In genomic region chr11:132959663-132960062, GRCh38 we compare ENCODE assay signal across 21 cellular contexts.
"Had no signal": no experiment of that assay in that cellular context is flagged by ENCODE, and none has a peak within 500 bp of the region (broad histone marks: within the 10 kb centered on the region; RNA-seq: fewer than 3 reads in every experiment).

No MANE protein-coding gene starts in this region.

- DNase-seq: activated CD4-positive, alpha-beta memory T cell treated with anti-CD3 and anti-CD28 coated beads for 36 hours; activated CD4-positive, alpha-beta T cell treated with anti-CD3 and anti-CD28 coated beads, Interleukin-2, amount 10 ng/mL, durations not matched to agents 7 days and 5 days; activated CD4-positive, CD25-positive, alpha-beta regulatory T cell; activated CD8-positive, alpha-beta memory T cell treated with anti-CD3 and anti-CD28 coated beads for 24 hours; activated effector memory CD4-positive, alpha-beta T cell treated with anti-CD3 and anti-CD28 coated beads, Interleukin-2, amount 50 U/mL, for 16 hours; activated naive CD4-positive, alpha-beta T cell treated with Interleukin-2 at 50 U/mL for 16 hours; activated naive CD8-positive, alpha-beta T cell treated with anti-CD3 and anti-CD28 coated beads, Interleukin-2, amount 50 U/mL, for 24 hours; activated T-cell treated with anti-CD3 and anti-CD28 coated beads, Interleukin-2, amount 50 U/mL, for 4 hours; brain microvascular endothelial cell; NCI-H1092; NCI-H1417; NCI-H1930; NCI-H2171 treated with DMSO at 0.1 percent for 48 hours; NCI-H226; NCI-H510A; NCI-H526 treated with DMSO at 0.1 percent for 48 hours; T-helper 1 cell had no signal

- H3K27me3 ChIP-seq: brain microvascular endothelial cell, cardiac muscle cell had no signal

- H3K9me3 Mint-ChIP-seq: activated naive CD8-positive, alpha-beta T cell treated with anti-CD3 and anti-CD28 coated beads, Interleukin-2, amount 50 U/mL, for 24 hours had no signal

- H3K27me3 Mint-ChIP-seq: activated CD4-positive, alpha-beta T cell treated with anti-CD3 and anti-CD28 coated beads, Interleukin-2, amount 10 ng/mL, durations not matched to agents 7 days and 5 days had no signal

- ATAC-seq: activated naive CD4-positive, alpha-beta T cell treated with anti-CD3 and anti-CD28 coated beads, Interleukin-2, amount 50 U/mL, for 72 hours; activated naive CD8-positive, alpha-beta T cell treated with anti-CD3 and anti-CD28 coated beads, Interleukin-2, amount 50 U/mL, for 24 hours; activated T-cell treated with anti-CD3 and anti-CD28 coated beads, Interleukin-2, amount 50 U/mL, for 4 hours had no signal

- H3K4me3 Mint-ChIP-seq: activated CD4-positive, alpha-beta memory T cell treated with anti-CD3 and anti-CD28 coated beads for 36 hours; activated CD4-positive, alpha-beta T cell treated with anti-CD3 and anti-CD28 coated beads, Interleukin-2, amount 10 ng/mL, durations not matched to agents 7 days and 5 days; activated naive CD8-positive, alpha-beta T cell treated with anti-CD3 and anti-CD28 coated beads, Interleukin-2, amount 50 U/mL, for 24 hours; activated T-cell treated with anti-CD3 and anti-CD28 coated beads, Interleukin-2, amount 50 U/mL, for 4 hours had no signal

- H3K27ac Mint-ChIP-seq: activated CD4-positive, alpha-beta memory T cell treated with anti-CD3 and anti-CD28 coated beads for 36 hours; activated CD4-positive, alpha-beta T cell treated with anti-CD3 and anti-CD28 coated beads, Interleukin-2, amount 10 ng/mL, durations not matched to agents 7 days and 5 days; activated naive CD4-positive, alpha-beta T cell treated with anti-CD3 and anti-CD28 coated beads, Interleukin-2, amount 50 U/mL, for 72 hours; activated naive CD8-positive, alpha-beta T cell treated with anti-CD3 and anti-CD28 coated beads, Interleukin-2, amount 50 U/mL, for 24 hours had no signal

- H3K4me1 Mint-ChIP-seq: activated CD4-positive, alpha-beta T cell treated with anti-CD3 and anti-CD28 coated beads, Interleukin-2, amount 10 ng/mL, durations not matched to agents 7 days and 5 days; activated naive CD8-positive, alpha-beta T cell treated with anti-CD3 and anti-CD28 coated beads, Interleukin-2, amount 50 U/mL, for 24 hours had no signal

- H3K4me3 ChIP-seq: cardiac muscle cell, SK-N-MC had no signal

- H3K9ac ChIP-seq: KMS-11 had no signal

- H3K36me3 Mint-ChIP-seq: activated CD4-positive, alpha-beta memory T cell treated with anti-CD3 and anti-CD28 coated beads for 36 hours had no signal

- H3K36me3 ChIP-seq: brain microvascular endothelial cell, cardiac muscle cell had no signal
